1 cellular context compared by ENCODE assay signal in the genomic region with DNA sequence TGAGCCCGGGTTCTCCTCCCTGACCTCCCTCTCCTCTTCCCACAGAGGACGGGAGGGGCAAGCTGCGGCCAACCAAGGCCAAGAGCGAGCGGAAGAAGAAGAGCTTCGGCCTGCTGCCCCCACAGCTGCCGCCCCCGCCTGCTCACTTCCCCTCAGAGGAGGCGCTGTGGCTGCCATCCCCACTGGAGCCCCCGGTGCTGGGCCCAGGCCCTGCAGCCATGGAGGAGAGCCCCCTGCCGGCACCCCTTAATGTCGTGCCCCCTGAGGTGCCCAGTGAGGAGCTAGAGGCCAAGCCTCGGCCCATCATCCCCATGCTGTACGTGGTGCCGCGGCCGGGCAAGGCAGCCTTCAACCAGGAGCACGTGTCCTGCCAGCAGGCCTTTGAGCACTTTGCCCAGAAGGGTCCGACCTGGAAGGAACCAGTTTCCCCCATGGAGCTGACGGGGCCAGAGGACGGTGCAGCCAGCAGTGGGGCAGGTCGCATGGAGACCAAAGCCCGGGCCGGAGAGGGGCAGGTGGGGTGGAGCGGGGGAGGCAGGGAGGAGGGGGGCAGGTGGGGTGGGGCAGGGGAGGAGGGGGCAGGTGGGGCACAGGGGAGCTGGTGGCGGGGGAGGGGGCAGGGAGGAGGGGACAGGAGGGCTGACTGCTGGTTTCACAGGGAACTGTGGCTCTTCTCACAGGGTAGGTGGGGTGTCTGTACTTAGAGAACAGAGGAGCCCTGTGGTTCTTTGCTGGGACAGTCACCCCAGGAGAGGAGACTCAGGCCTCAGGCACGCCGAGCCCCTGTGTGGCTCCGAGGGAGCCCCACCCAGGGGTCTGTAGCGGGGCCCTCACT.
TF ChIP-seq lines count a peak whose summit lies in the region.

No MANE protein-coding gene starts in this region.

TF ChIP-seq in GM12878, 131 proteins besides CTCF, POLR2A, EP300 and RAD21 (continued from another document and continues in another):
- TF ChIP-seq FOXK2 (IDR thresholded peaks at IDR 0.05) (no peak), BCL11A (IDR thresholded peaks at IDR 0.05; ENCODE audit: low read depth, low read length) (0 out of 2 replicates have a peak, but pooled peaks have one; percentile 49), NFYA (IDR thresholded peaks at IDR 0.05; ENCODE audit: borderline replicate concordance, low read depth, low read length) (no peak), CHD2 (IDR thresholded peaks at IDR 0.05; ENCODE audit: borderline replicate concordance, low read depth, low read length) (peak; percentile 50; the same call in 1 of the 2 replicates), FOS (IDR thresholded peaks at IDR 0.05; ENCODE audit: borderline replicate concordance, extremely low read depth, insufficient read length) (no peak), SREBF2 (IDR thresholded peaks at IDR 0.05; ENCODE audit: low read length) (no peak), CREB1 (IDR thresholded peaks at IDR 0.05; ENCODE audit: low read depth) (peak; percentile 37; the same call in 1 of the 2 replicates), RUNX3 (IDR thresholded peaks at IDR 0.05; ENCODE audit: low read length) (peak; percentile 86), YY1 (IDR thresholded peaks at IDR 0.05; ENCODE audit: low read depth, low read length) (peak; percentile 83), MEF2A (IDR thresholded peaks at IDR 0.05; ENCODE audit: insufficient read depth, low read depth, low read length) (no peak), SMAD1 (IDR thresholded peaks at IDR 0.05; ENCODE audit: low read depth, partially characterized antibody) (peak; percentile 14), SKIL (IDR thresholded peaks at IDR 0.05; ENCODE audit: low read depth, poor library complexity, severe bottlenecking) (no peak), NR2C2 (IDR thresholded peaks at IDR 0.05; ENCODE audit: borderline replicate concordance, control insufficient read depth, insufficient read length, low read depth) (no peak), ELK1 (IDR thresholded peaks at IDR 0.05; ENCODE audit: low read depth, low read length) (peak; percentile 52; the same call in 1 of the 2 replicates), GABPA (IDR thresholded peaks at IDR 0.05; ENCODE audit: low read depth) (no peak), BHLHE40 (IDR thresholded peaks at IDR 0.05; ENCODE audit: borderline replicate concordance in 1 of 2, low read depth in 2 of 2, low read length in 1 of 2) (peak; percentile 32 to 65; a peak in 3 of 4 replicates), JUNB (IDR thresholded peaks at IDR 0.05) (no peak), MYC (IDR thresholded peaks at IDR 0.05; ENCODE audit: insufficient read depth, insufficient read length, insufficient replicate concordance, low read length, severe bottlenecking) (peak; percentile 59), SPI1 (IDR thresholded peaks at IDR 0.05; ENCODE audit: borderline replicate concordance, insufficient read depth, low read depth, low read length) (peak; percentile 96), KAT2A (conservative IDR thresholded peaks at IDR 0.05; ENCODE audit: control insufficient read depth, low read depth, low read length) (no peak), RB1 (IDR thresholded peaks at IDR 0.05; ENCODE audit: borderline replicate concordance) (no peak), MYB (IDR thresholded peaks at IDR 0.05; ENCODE audit: borderline replicate concordance, low read depth, low read length) (no peak), NBN (IDR thresholded peaks at IDR 0.05) (peak; percentile 75; the same call in 1 of the 2 replicates), HDAC2 (IDR thresholded peaks at IDR 0.05) (no peak), RELA (IDR thresholded peaks at IDR 0.05; ENCODE audit: borderline replicate concordance, partially characterized antibody) (no peak)
- TF ChIP-seq, protein P1, sequence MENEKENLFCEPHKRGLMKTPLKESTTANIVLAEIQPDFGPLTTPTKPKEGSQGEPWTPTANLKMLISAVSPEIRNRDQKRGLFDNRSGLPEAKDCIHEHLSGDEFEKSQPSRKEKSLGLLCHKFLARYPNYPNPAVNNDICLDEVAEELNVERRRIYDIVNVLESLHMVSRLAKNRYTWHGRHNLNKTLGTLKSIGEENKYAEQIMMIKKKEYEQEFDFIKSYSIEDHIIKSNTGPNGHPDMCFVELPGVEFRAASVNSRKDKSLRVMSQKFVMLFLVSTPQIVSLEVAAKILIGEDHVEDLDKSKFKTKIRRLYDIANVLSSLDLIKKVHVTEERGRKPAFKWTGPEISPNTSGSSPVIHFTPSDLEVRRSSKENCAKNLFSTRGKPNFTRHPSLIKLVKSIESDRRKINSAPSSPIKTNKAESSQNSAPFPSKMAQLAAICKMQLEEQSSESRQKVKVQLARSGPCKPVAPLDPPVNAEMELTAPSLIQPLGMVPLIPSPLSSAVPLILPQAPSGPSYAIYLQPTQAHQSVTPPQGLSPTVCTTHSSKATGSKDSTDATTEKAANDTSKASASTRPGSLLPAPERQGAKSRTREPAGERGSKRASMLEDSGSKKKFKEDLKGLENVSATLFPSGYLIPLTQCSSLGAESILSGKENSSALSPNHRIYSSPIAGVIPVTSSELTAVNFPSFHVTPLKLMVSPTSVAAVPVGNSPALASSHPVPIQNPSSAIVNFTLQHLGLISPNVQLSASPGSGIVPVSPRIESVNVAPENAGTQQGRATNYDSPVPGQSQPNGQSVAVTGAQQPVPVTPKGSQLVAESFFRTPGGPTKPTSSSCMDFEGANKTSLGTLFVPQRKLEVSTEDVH (IDR thresholded peaks at IDR 0.05; ENCODE audit: low read depth, partially characterized antibody), result no peak
- TF ChIP-seq, protein P2, sequence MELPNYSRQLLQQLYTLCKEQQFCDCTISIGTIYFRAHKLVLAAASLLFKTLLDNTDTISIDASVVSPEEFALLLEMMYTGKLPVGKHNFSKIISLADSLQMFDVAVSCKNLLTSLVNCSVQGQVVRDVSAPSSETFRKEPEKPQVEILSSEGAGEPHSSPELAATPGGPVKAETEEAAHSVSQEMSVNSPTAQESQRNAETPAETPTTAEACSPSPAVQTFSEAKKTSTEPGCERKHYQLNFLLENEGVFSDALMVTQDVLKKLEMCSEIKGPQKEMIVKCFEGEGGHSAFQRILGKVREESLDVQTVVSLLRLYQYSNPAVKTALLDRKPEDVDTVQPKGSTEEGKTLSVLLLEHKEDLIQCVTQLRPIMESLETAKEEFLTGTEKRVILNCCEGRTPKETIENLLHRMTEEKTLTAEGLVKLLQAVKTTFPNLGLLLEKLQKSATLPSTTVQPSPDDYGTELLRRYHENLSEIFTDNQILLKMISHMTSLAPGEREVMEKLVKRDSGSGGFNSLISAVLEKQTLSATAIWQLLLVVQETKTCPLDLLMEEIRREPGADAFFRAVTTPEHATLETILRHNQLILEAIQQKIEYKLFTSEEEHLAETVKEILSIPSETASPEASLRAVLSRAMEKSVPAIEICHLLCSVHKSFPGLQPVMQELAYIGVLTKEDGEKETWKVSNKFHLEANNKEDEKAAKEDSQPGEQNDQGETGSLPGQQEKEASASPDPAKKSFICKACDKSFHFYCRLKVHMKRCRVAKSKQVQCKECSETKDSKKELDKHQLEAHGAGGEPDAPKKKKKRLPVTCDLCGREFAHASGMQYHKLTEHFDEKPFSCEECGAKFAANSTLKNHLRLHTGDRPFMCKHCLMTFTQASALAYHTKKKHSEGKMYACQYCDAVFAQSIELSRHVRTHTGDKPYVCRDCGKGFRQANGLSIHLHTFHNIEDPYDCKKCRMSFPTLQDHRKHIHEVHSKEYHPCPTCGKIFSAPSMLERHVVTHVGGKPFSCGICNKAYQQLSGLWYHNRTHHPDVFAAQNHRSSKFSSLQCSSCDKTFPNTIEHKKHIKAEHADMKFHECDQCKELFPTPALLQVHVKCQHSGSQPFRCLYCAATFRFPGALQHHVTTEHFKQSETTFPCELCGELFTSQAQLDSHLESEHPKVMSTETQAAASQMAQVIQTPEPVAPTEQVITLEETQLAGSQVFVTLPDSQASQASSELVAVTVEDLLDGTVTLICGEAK (IDR thresholded peaks at IDR 0.05; ENCODE audit: borderline replicate concordance), result no peak
- TF ChIP-seq, protein P3, sequence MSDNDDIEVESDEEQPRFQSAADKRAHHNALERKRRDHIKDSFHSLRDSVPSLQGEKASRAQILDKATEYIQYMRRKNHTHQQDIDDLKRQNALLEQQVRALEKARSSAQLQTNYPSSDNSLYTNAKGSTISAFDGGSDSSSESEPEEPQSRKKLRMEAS (IDR thresholded peaks at IDR 0.05; ENCODE audit: low read depth, low read length), result peak; percentile 76
- TF ChIP-seq, protein P4, sequence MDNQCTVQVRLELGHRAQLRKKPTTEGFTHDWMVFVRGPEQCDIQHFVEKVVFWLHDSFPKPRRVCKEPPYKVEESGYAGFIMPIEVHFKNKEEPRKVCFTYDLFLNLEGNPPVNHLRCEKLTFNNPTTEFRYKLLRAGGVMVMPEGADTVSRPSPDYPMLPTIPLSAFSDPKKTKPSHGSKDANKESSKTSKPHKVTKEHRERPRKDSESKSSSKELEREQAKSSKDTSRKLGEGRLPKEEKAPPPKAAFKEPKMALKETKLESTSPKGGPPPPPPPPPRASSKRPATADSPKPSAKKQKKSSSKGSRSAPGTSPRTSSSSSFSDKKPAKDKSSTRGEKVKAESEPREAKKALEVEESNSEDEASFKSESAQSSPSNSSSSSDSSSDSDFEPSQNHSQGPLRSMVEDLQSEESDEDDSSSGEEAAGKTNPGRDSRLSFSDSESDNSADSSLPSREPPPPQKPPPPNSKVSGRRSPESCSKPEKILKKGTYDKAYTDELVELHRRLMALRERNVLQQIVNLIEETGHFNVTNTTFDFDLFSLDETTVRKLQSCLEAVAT (IDR thresholded peaks at IDR 0.05), result no peak; the same call in 1 of the 2 replicates
- TF ChIP-seq, protein P5, sequence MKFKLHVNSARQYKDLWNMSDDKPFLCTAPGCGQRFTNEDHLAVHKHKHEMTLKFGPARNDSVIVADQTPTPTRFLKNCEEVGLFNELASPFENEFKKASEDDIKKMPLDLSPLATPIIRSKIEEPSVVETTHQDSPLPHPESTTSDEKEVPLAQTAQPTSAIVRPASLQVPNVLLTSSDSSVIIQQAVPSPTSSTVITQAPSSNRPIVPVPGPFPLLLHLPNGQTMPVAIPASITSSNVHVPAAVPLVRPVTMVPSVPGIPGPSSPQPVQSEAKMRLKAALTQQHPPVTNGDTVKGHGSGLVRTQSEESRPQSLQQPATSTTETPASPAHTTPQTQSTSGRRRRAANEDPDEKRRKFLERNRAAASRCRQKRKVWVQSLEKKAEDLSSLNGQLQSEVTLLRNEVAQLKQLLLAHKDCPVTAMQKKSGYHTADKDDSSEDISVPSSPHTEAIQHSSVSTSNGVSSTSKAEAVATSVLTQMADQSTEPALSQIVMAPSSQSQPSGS (IDR thresholded peaks at IDR 0.05; ENCODE audit: low read length), result no peak
- TF ChIP-seq, protein P6, sequence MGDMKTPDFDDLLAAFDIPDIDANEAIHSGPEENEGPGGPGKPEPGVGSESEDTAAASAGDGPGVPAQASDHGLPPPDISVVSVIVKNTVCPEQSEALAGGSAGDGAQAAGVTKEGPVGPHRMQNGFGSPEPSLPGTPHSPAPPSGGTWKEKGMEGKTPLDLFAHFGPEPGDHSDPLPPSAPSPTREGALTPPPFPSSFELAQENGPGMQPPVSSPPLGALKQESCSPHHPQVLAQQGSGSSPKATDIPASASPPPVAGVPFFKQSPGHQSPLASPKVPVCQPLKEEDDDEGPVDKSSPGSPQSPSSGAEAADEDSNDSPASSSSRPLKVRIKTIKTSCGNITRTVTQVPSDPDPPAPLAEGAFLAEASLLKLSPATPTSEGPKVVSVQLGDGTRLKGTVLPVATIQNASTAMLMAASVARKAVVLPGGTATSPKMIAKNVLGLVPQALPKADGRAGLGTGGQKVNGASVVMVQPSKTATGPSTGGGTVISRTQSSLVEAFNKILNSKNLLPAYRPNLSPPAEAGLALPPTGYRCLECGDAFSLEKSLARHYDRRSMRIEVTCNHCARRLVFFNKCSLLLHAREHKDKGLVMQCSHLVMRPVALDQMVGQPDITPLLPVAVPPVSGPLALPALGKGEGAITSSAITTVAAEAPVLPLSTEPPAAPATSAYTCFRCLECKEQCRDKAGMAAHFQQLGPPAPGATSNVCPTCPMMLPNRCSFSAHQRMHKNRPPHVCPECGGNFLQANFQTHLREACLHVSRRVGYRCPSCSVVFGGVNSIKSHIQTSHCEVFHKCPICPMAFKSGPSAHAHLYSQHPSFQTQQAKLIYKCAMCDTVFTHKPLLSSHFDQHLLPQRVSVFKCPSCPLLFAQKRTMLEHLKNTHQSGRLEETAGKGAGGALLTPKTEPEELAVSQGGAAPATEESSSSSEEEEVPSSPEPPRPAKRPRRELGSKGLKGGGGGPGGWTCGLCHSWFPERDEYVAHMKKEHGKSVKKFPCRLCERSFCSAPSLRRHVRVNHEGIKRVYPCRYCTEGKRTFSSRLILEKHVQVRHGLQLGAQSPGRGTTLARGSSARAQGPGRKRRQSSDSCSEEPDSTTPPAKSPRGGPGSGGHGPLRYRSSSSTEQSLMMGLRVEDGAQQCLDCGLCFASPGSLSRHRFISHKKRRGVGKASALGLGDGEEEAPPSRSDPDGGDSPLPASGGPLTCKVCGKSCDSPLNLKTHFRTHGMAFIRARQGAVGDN (IDR thresholded peaks at IDR 0.05), result peak; percentile 96
